In genomic region chr2:98907966-98908905, GRCh38 we compare ENCODE assay signal across 12 cellular contexts. TPM values are rescaled to one million over a fixed set of nuclear protein-coding genes. Genes with fewer than 3 reads are reported as not detected.
DNase-seq lines count a peak whose midpoint lies in the region; TF ChIP-seq lines count a peak whose summit lies in the region.
"Had no signal": no experiment of that assay in that cellular context is flagged by ENCODE, and none has a peak within 500 bp of the region (broad histone marks: within the 10 kb centered on the region; RNA-seq: fewer than 3 reads in every experiment).

No MANE protein-coding gene starts in this region.

- H3K27ac ChIP-seq in HL-60 (replicated peaks): peak overlapping the region; percentile 74
- H3K27ac ChIP-seq: right atrium auricular region had no signal

- peaks cover 44% of the 10 kb centered on the region for H3K4me1 ChIP-seq in skeletal muscle satellite cell (ENCODE audit: control insufficient read depth, insufficient read depth, low read length)

- no peaks in the 10 kb centered on the region for H3K9me3 ChIP-seq in skeletal muscle satellite cell (replicated peaks; ENCODE audit: low read length)
- H3K9me3 ChIP-seq: left lung, right atrium auricular region had no signal

- peak overlapping the region; percentile 58 for H3K4me2 ChIP-seq in skeletal muscle satellite cell (ENCODE audit: low read length)

- DNase-seq in HL-60 (ENCODE audit: low read depth in 1 of 2, low spot score in 1 of 2) (no peak), NCI-H82 treated with DMSO at 0.1 percent for 48 hours (lab: John Stamatoyannopoulos, UW; ENCODE audit: unreplicated experiment) (peak; percentile 4), epithelial cell of esophagus (ENCODE audit: low read depth) (peak; percentile 40), NCI-H2029 treated with DMSO at 0.1 percent for 48 hours (lab: John Stamatoyannopoulos, UW) (no peak)
- no peak for DNase-seq in stimulated activated CD4-positive, alpha-beta T cell treated with anti-CD3 and anti-CD28 coated beads, Interleukin-15, amount 100 ng/mL, for 24 hours
- no peak for DNase-seq in activated naive CD4-positive, alpha-beta T cell (lab: John Stamatoyannopoulos, UW)
- DNase-seq: activated CD4-positive, alpha-beta T cell treated with anti-CD3 and anti-CD28 coated beads, Interleukin-2, amount 10 ng/mL, durations not matched to agents 7 days and 5 days; GOT3; left lung; MV-4-11 had no signal

- TF ChIP-seq CTCF in HL-60 (IDR thresholded peaks at IDR 0.05; ENCODE audit: insufficient read depth, low read length) (no peak), epithelial cell of esophagus (IDR thresholded peaks at IDR 0.05; ENCODE audit: insufficient read depth, low read depth, low read length, missing control alignments) (no peak)

- H3K27me3 ChIP-seq in HL-60 (ENCODE audit: insufficient read depth, poor library complexity, severe bottlenecking) (no peaks in the 10 kb centered on the region), skeletal muscle satellite cell (ENCODE audit: control insufficient read depth, insufficient read depth, low read length) (no peaks in the 10 kb centered on the region)
- H3K27me3 ChIP-seq: left lung, right atrium auricular region had no signal

- no peaks in the 10 kb centered on the region for H3K36me3 ChIP-seq in skeletal muscle satellite cell (ENCODE audit: insufficient read depth, low read length)
- H3K36me3 ChIP-seq: left lung, right atrium auricular region had no signal

- H3K9ac ChIP-seq in skeletal muscle satellite cell (ENCODE audit: low read depth, low read length): no peak overlapping the region

- no peak overlapping the region for H3K4me3 ChIP-seq in HL-60 (replicated peaks; ENCODE audit: insufficient read depth, low read length)
- H3K4me3 ChIP-seq in epithelial cell of esophagus (ENCODE audit: low read length): no peak overlapping the region
- no peak overlapping the region for H3K4me3 ChIP-seq in skeletal muscle satellite cell (ENCODE audit: low read length)
- H3K4me3 ChIP-seq: left lung, right atrium auricular region had no signal

RNA-seq across cellular contexts. Expression of gene CRACDL, which starts 27.8 kb away (rescaled TPM):
- total RNA-seq in skeletal muscle satellite cell (2012; rRNA removed): under 0.01 and 1.3 TPM in 2 replicates

Comparison
In these comparisons a context has a peak if more than half of its experiments do, and no peak if none do; other contexts are left out.
1. DNase-seq: peak in NCI-H82 treated with DMSO at 0.1 percent for 48 hours (single experiment) and epithelial cell of esophagus (single experiment); none in HL-60 (0 of 2), stimulated activated CD4-positive, alpha-beta T cell treated with anti-CD3 and anti-CD28 coated beads, Interleukin-15, amount 100 ng/mL, for 24 hours (single experiment), NCI-H2029 treated with DMSO at 0.1 percent for 48 hours (single experiment) and activated naive CD4-positive, alpha-beta T cell (0 of 4).